Comparison of ENCODE assay signal across 8 cellular contexts in the genomic region with DNA sequence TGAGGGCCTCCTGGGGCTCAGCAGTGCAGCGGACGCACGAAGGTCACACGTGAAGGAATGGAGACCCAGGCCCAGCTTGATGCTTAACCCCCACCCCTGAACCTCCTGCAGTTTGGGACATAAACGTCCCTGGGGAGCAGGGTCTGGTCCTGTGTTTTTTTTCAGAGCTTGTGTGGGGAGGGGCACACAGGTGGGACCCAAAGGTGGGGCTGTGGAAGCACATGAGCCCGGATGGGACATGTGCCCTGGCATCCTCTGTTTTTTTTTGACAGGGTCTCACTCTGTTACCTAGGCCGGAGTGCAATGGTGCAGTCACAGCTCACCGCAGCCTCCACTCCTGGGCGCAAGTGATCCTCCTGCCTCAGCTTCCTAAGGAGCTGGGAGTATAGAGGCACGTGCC.
"Had no signal": no experiment of that assay in that cellular context is flagged by ENCODE, and none has a peak within 500 bp of the region (broad histone marks: within the 10 kb centered on the region; RNA-seq: fewer than 3 reads in every experiment).

No MANE protein-coding gene starts in this region.

- H3K27ac ChIP-seq: GM23248, HL-60 had no signal

- H3K4me3 ChIP-seq: GM23248 had no signal

- ATAC-seq: HepG2 had no signal

- H2AFZ ChIP-seq: GM23248 had no signal

- H3K9ac ChIP-seq: GM23248 had no signal

- FAIRE-seq: H54, HepG2 had no signal

- DNase-seq: GM23248, GOT3, H9, HCEC 1CT, KG1 had no signal
